24 cellular contexts compared by ENCODE assay signal in the genomic region with DNA sequence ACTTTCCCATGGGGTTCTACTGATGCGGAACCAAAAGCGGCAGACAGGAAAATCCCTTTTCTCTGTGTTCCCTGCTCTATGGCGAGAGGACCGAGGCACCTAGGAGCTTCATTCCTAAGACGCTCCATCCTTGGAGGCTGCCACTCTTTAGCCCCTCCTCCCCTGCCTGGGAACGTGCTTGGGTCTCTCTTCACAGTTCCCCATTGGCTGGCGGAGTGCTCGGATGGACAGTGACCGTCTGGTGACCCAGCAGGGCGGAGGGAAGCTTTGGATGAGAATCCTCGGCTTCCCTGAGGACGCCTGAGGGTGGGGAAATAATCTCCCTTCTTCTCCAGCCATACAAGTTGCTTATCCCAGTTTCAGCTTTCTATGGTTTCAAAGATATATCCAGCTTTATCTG. TPM values are rescaled to one million over a fixed set of nuclear protein-coding genes. Genes with fewer than 3 reads are reported as not detected.
DNase-seq lines count a peak whose midpoint lies in the region; ATAC-seq and TF ChIP-seq lines count a peak whose summit lies in the region.
"Had no signal": no experiment of that assay in that cellular context is flagged by ENCODE, and none has a peak within 500 bp of the region (broad histone marks: within the 10 kb centered on the region; RNA-seq: fewer than 3 reads in every experiment).

No MANE protein-coding gene starts in this region.

- H3K9me3 ChIP-seq in right atrium auricular region (no peaks in the 10 kb centered on the region), heart right ventricle (no peaks in the 10 kb centered on the region), sigmoid colon (no peaks in the 10 kb centered on the region)
- H3K9me3 ChIP-seq: left lung, prostate gland, SJSA1 had no signal

- H3K27ac ChIP-seq in right atrium auricular region (no peak overlapping the region), heart right ventricle (peak overlapping the region in 1 of 10 donors; percentile 50), sigmoid colon (no peak overlapping the region)
- H3K27ac ChIP-seq: brain microvascular endothelial cell, left lung, PC-9, prostate gland, SJSA1 had no signal

- H3K27me3 Mint-ChIP-seq in nephron (ENCODE audit: low read depth) = peaks cover 37% of the 10 kb centered on the region
- H3K27me3 Mint-ChIP-seq in activated CD8-positive, alpha-beta T cell treated with anti-CD3 and anti-CD28 coated beads for 36 hours = peaks cover 1% of the 10 kb centered on the region
- H3K27me3 Mint-ChIP-seq: activated naive CD8-positive, alpha-beta T cell treated with anti-CD3 and anti-CD28 coated beads, Interleukin-2, amount 50 U/mL, for 24 hours had no signal

- CTCF ChIA-PET in activated CD8-positive, alpha-beta T cell treated with anti-CD3 and anti-CD28 coated beads for 36 hours (lab: Charles Lee) = interaction anchor here (0.8 kb wide), 1 partner anchor 59 kb away, joined by 4 read pairs; no protein-coding TSS in a partner anchor

- 62 to 69% methylated on average over 12 of the region's 12 CpGs for WGBS in heart right ventricle, 2 donors
- 59 to 68% methylated on average over 12 of the region's 12 CpGs for WGBS in sigmoid colon, 2 donors

- TF ChIP-seq POLR2A in sigmoid colon (IDR thresholded peaks at IDR 0.05) = no peak

- peak; percentile 54 for DNase-seq in Right ventricle myocardium superior
- DNase-seq in right atrium auricular region (ENCODE audit: low spot score) = no peak
- peak; percentile 23 to 30 for DNase-seq in heart right ventricle
- DNase-seq in NCI-H1105 treated with DMSO at 0.1 percent for 48 hours (lab: John Stamatoyannopoulos, UW) = no peak
- no peak for DNase-seq in sigmoid colon
- no peak for DNase-seq in activated CD8-positive, alpha-beta T cell treated with anti-CD3 and anti-CD28 coated beads for 36 hours
- DNase-seq: activated CD4-positive, alpha-beta T cell treated with anti-CD3 and anti-CD28 coated beads, Interleukin-2, amount 50 U/mL, for 4 hours; activated effector memory CD4-positive, alpha-beta T cell treated with anti-CD3 and anti-CD28 coated beads, Interleukin-2, amount 50 U/mL, for 16 hours; activated naive CD8-positive, alpha-beta T cell treated with anti-CD3 and anti-CD28 coated beads, Interleukin-2, amount 50 U/mL, for 24 hours; brain microvascular endothelial cell; foreskin fibroblast; left lung; MM.1S; NCI-H748 treated with DMSO at 0.1 percent for 48 hours; PC-9 had no signal

- peak overlapping the region; percentile 75 to 81 (median 77) for H3K27ac Mint-ChIP-seq in nephron
- H3K27ac Mint-ChIP-seq in activated CD8-positive, alpha-beta T cell treated with anti-CD3 and anti-CD28 coated beads for 36 hours = no peak overlapping the region
- H3K27ac Mint-ChIP-seq: activated naive CD8-positive, alpha-beta T cell treated with anti-CD3 and anti-CD28 coated beads, Interleukin-2, amount 50 U/mL, for 24 hours; B cell; dendritic cell treated with granulocyte-macrophage colony-stimulating factor and Interleukin-4, amounts not matched to agents 40 ng/mL and 50 ng/mL, for 4 days; T-helper 1 cell treated with Interleukin-12 subunit alpha and Interleukin-12 subunit beta and Interleukin-4 antibody, amounts not matched to agents 30 μg/mL and 1 μg/mL, for 36 hours had no signal

- H3K36me3 ChIP-seq in right atrium auricular region = no peaks in the 10 kb centered on the region
- H3K36me3 ChIP-seq in heart right ventricle = no peaks in the 10 kb centered on the region
- H3K36me3 ChIP-seq in sigmoid colon = no peaks in the 10 kb centered on the region
- H3K36me3 ChIP-seq: brain microvascular endothelial cell, left lung, prostate gland, SJSA1 had no signal

- H3K4me1 ChIP-seq in right atrium auricular region (peaks cover 0 to 25% of the 10 kb centered on the region in 2 donors), heart right ventricle (peaks cover 6 to 29% (median 22%) of the 10 kb centered on the region in 9 donors), sigmoid colon (peaks cover 0 to 30% (median 20%) of the 10 kb centered on the region in 4 donors)
- H3K4me1 ChIP-seq: left lung, prostate gland had no signal

- H3K4me1 Mint-ChIP-seq in nephron = peaks cover 38% of the 10 kb centered on the region
- H3K4me1 Mint-ChIP-seq in activated CD8-positive, alpha-beta T cell treated with anti-CD3 and anti-CD28 coated beads for 36 hours (ENCODE audit: low read depth) = no peaks in the 10 kb centered on the region
- H3K4me1 Mint-ChIP-seq: activated naive CD8-positive, alpha-beta T cell treated with anti-CD3 and anti-CD28 coated beads, Interleukin-2, amount 50 U/mL, for 24 hours; B cell had no signal

- no peak overlapping the region for H3K4me3 Mint-ChIP-seq in nephron
- no peak overlapping the region for H3K4me3 Mint-ChIP-seq in activated CD8-positive, alpha-beta T cell treated with anti-CD3 and anti-CD28 coated beads for 36 hours
- H3K4me3 Mint-ChIP-seq: activated naive CD8-positive, alpha-beta T cell treated with anti-CD3 and anti-CD28 coated beads, Interleukin-2, amount 50 U/mL, for 24 hours; B cell; dendritic cell treated with granulocyte-macrophage colony-stimulating factor and Interleukin-4, amounts not matched to agents 40 ng/mL and 50 ng/mL, for 4 days; T-helper 1 cell treated with Interleukin-12 subunit alpha and Interleukin-12 subunit beta and Interleukin-4 antibody, amounts not matched to agents 30 μg/mL and 1 μg/mL, for 36 hours had no signal

- TF ChIP-seq EP300 in sigmoid colon (IDR thresholded peaks at IDR 0.05) = no peak

- ATAC-seq in Right ventricle myocardium superior (ENCODE audit: poor library complexity) (no peak), heart right ventricle (peak in 1 of 8 donors; percentile 23), GM19395 (IDR thresholded peaks at IDR 0.05; ENCODE audit: unreplicated experiment) (no peak)
- no peak for ATAC-seq in activated CD8-positive, alpha-beta T cell treated with anti-CD3 and anti-CD28 coated beads for 36 hours
- ATAC-seq: activated naive CD8-positive, alpha-beta T cell treated with anti-CD3 and anti-CD28 coated beads, Interleukin-2, amount 50 U/mL, for 24 hours; K562; left lung had no signal

- H3K4me3 ChIP-seq in right atrium auricular region (no peak overlapping the region), heart right ventricle (no peak overlapping the region), sigmoid colon (no peak overlapping the region)
- H3K4me3 ChIP-seq: K562, left lung, PC-9, prostate gland, SJSA1 had no signal

- no peaks in the 10 kb centered on the region for H3K36me3 Mint-ChIP-seq in nephron (ENCODE audit: low read depth)
- H3K36me3 Mint-ChIP-seq in activated CD8-positive, alpha-beta T cell treated with anti-CD3 and anti-CD28 coated beads for 36 hours (ENCODE audit: low read depth) = no peaks in the 10 kb centered on the region

- POLR2A ChIA-PET in activated CD8-positive, alpha-beta T cell treated with anti-CD3 and anti-CD28 coated beads for 36 hours (lab: Charles Lee) = no interaction called here

- intact Hi-C loops in Right ventricle myocardium superior (cut with DNase I) = no loop called here
- intact Hi-C loops in heart right ventricle (cut with DNase I) = loop anchor here in 9 of 10 donors (5.0 to 10.0 kb wide), 3 partner anchors 34 to 226 kb away; no protein-coding TSS in a partner anchor
- intact Hi-C loops in sigmoid colon (cut with DNase I) = loop anchor here (5.0 kb wide), 1 partner anchor 224 kb away; no protein-coding TSS in a partner anchor
- intact Hi-C loops in activated CD8-positive, alpha-beta T cell treated with anti-CD3 and anti-CD28 coated beads for 36 hours (cut with micrococcal nuclease) = loop anchor here (5.0 kb wide), 1 partner anchor 224 kb away; no protein-coding TSS in a partner anchor

- TF ChIP-seq CTCF in right atrium auricular region (IDR thresholded peaks at IDR 0.05) (no peak), heart right ventricle (IDR thresholded peaks at IDR 0.05) (no peak), nephron (IDR thresholded peaks at IDR 0.05; ENCODE audit: unreplicated experiment in 3 of 3) (no peak), sigmoid colon (IDR thresholded peaks at IDR 0.05) (no peak)
- no peak for TF ChIP-seq CTCF in activated CD8-positive, alpha-beta T cell treated with anti-CD3 and anti-CD28 coated beads for 36 hours (IDR thresholded peaks at IDR 0.05)

- H3K27me3 ChIP-seq in right atrium auricular region = no peaks in the 10 kb centered on the region
- H3K27me3 ChIP-seq in heart right ventricle = peaks cover 0 to 4% (median 0%) of the 10 kb centered on the region in 7 donors
- no peaks in the 10 kb centered on the region for H3K27me3 ChIP-seq in sigmoid colon
- H3K27me3 ChIP-seq: brain microvascular endothelial cell, SJSA1 had no signal

- H3K9me3 Mint-ChIP-seq in nephron = no peaks in the 10 kb centered on the region
- no peaks in the 10 kb centered on the region for H3K9me3 Mint-ChIP-seq in activated CD8-positive, alpha-beta T cell treated with anti-CD3 and anti-CD28 coated beads for 36 hours
- H3K9me3 Mint-ChIP-seq: activated naive CD8-positive, alpha-beta T cell treated with anti-CD3 and anti-CD28 coated beads, Interleukin-2, amount 50 U/mL, for 24 hours; dendritic cell treated with granulocyte-macrophage colony-stimulating factor and Interleukin-4, amounts not matched to agents 40 ng/mL and 50 ng/mL, for 4 days; T-helper 1 cell treated with Interleukin-12 subunit alpha and Interleukin-12 subunit beta and Interleukin-4 antibody, amounts not matched to agents 30 μg/mL and 1 μg/mL, for 36 hours had no signal

RNA-seq across cellular contexts. Expression of a gene that starts 37.3 kb away (rescaled TPM):
- total RNA-seq in Right ventricle myocardium superior (3.1 TPM), right atrium auricular region (100 to 1,000 TPM in 1 of 2 donors, 10 to 100 TPM in 1; 74.6 to 166 TPM), heart right ventricle (1 to 10 TPM; 1.5 to 5.8 (median 3.4) TPM), sigmoid colon (10 to 100 TPM in 1 of 4 donors, 1 to 10 TPM in 3; 2.2 to 20.2 (median 5.8) TPM)
- polyA plus RNA-seq in heart right ventricle (1 to 10 TPM; 1.4 to 2.3 TPM), sigmoid colon (under 1 TPM in 2 of 3 donors, not detected in 1; 0.45 to 0.60 TPM)
- total RNA-seq in activated CD8-positive, alpha-beta T cell treated with anti-CD3 and anti-CD28 coated beads for 36 hours = not detected
- total RNA-seq: A172, K562, PC-9, SJSA1 had no signal
- polyA plus RNA-seq: K562 had no signal

Comparison
In these comparisons a context has a peak if more than half of its experiments do, and no peak if none do; other contexts are left out.
1. DNase-seq: peak in Right ventricle myocardium superior (single experiment) and heart right ventricle (2 of 2); none in right atrium auricular region (single experiment), NCI-H1105 treated with DMSO at 0.1 percent for 48 hours (single experiment), sigmoid colon (single experiment) and activated CD8-positive, alpha-beta T cell treated with anti-CD3 and anti-CD28 coated beads for 36 hours (single experiment).